ENCODE assay signal across 17 cellular contexts in the genomic region with DNA sequence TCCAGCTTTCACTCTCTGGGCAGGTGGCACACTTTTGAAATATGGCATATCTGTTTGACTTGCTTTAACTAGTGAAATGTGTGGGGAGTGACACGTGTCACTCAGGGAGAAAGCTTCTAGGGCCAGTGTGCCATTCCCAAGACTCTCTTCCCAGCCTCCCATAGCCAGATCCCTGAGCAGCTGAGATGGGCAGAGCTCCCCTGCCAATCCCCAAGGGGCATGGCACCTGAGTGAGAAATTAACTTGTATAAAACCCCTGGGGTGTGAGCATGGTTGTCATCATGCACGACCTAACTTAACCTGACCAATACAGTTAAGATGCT. TPM values are rescaled to one million over a fixed set of nuclear protein-coding genes. Genes with fewer than 3 reads are reported as not detected.
A peak's percentile ranks its signal among the peaks of the same experiment; 100 is the strongest.
DNase-seq lines count a peak whose midpoint lies in the region; ATAC-seq and TF ChIP-seq lines count a peak whose summit lies in the region.
"Had no signal": no experiment of that assay in that cellular context is flagged by ENCODE, and none has a peak within 500 bp of the region (broad histone marks: within the 10 kb centered on the region; RNA-seq: fewer than 3 reads in every experiment).

No MANE protein-coding gene starts in this region.

- no peaks in the 10 kb centered on the region for H3K27me3 Mint-ChIP-seq in stimulated activated naive CD8-positive, alpha-beta T cell treated with anti-CD3 and anti-CD28 coated beads, Interleukin-15, Interleukin-2, amounts not matched to agents 100 ng/mL and 50 ng/mL, for 24 hours
- no peaks in the 10 kb centered on the region for H3K27me3 Mint-ChIP-seq in T-helper 17 cell

- in situ Hi-C loops in ACHN (cut with HindIII; ENCODE audit: low pct_ligation_motif_present, low pct_unique_long_range_greater_than_20kb, low sequenced_read_pairs): no loop called here

- H3K36me3 ChIP-seq in mucosa of descending colon (ENCODE audit: low read depth): no peaks in the 10 kb centered on the region
- H3K36me3 ChIP-seq: SJSA1 had no signal

- peaks cover 9% of the 10 kb centered on the region for H3K4me1 ChIP-seq in mucosa of descending colon (ENCODE audit: low read depth)
- H3K4me1 ChIP-seq: SJSA1 had no signal

- no peak for TF ChIP-seq CTCF in mucosa of descending colon (IDR thresholded peaks at IDR 0.05)

- ATAC-seq in stimulated activated naive CD8-positive, alpha-beta T cell treated with anti-CD3 and anti-CD28 coated beads, Interleukin-15, Interleukin-2, amounts not matched to agents 100 U/mL and 50 U/mL, for 24 hours: no peak
- ATAC-seq in T-helper 17 cell: no peak
- no peak for ATAC-seq in mucosa of descending colon

- H3K4me3 ChIP-seq in mucosa of descending colon: no peak overlapping the region
- H3K4me3 ChIP-seq: PC-9, SJSA1 had no signal

- no peak for DNase-seq in stimulated activated naive CD8-positive, alpha-beta T cell treated with anti-CD3 and anti-CD28 coated beads, Interleukin-15, Interleukin-2, amounts not matched to agents 100 U/mL and 50 U/mL, for 24 hours
- DNase-seq in T-helper 17 cell (no peak), mucosa of descending colon (peak in 2 of 3 donors; percentile 46 to 50), ACHN (no peak), NCI-H2107 treated with DMSO at 0.1 percent for 48 hours (lab: John Stamatoyannopoulos, UW; ENCODE audit: unreplicated experiment) (no peak), COLO829 (ENCODE audit: low spot score) (no peak)
- DNase-seq: COR-L47, NCI-H1092 treated with DMSO at 0.1 percent for 48 hours, NCI-H2081 treated with DMSO at 0.1 percent for 48 hours, NCI-H510A treated with DMSO at 0.1 percent for 48 hours, NCI-H82 had no signal

- H3K4me3 Mint-ChIP-seq in stimulated activated naive CD8-positive, alpha-beta T cell treated with anti-CD3 and anti-CD28 coated beads, Interleukin-15, Interleukin-2, amounts not matched to agents 100 ng/mL and 50 ng/mL, for 24 hours: no peak overlapping the region
- H3K4me3 Mint-ChIP-seq in T-helper 17 cell: peak overlapping the region; percentile 19

- H3K9me3 Mint-ChIP-seq in stimulated activated naive CD8-positive, alpha-beta T cell treated with anti-CD3 and anti-CD28 coated beads, Interleukin-15, Interleukin-2, amounts not matched to agents 100 ng/mL and 50 ng/mL, for 24 hours: peaks cover 4% of the 10 kb centered on the region

- H3K4me1 Mint-ChIP-seq in stimulated activated naive CD8-positive, alpha-beta T cell treated with anti-CD3 and anti-CD28 coated beads, Interleukin-15, Interleukin-2, amounts not matched to agents 100 ng/mL and 50 ng/mL, for 24 hours (ENCODE audit: low read depth): peaks cover 20% of the 10 kb centered on the region
- H3K4me1 Mint-ChIP-seq in T-helper 17 cell: peaks cover 10% of the 10 kb centered on the region

- H3K27ac Mint-ChIP-seq in stimulated activated naive CD8-positive, alpha-beta T cell treated with anti-CD3 and anti-CD28 coated beads, Interleukin-15, Interleukin-2, amounts not matched to agents 100 ng/mL and 50 ng/mL, for 24 hours: peak overlapping the region; percentile 63
- H3K27ac Mint-ChIP-seq in T-helper 17 cell: peak overlapping the region; percentile 0

- no peaks in the 10 kb centered on the region for H3K36me3 Mint-ChIP-seq in stimulated activated naive CD8-positive, alpha-beta T cell treated with anti-CD3 and anti-CD28 coated beads, Interleukin-15, Interleukin-2, amounts not matched to agents 100 ng/mL and 50 ng/mL, for 24 hours (ENCODE audit: low read depth)
- no peaks in the 10 kb centered on the region for H3K36me3 Mint-ChIP-seq in T-helper 17 cell (ENCODE audit: low read depth)

- H3K9me3 ChIP-seq in T-helper 17 cell (ENCODE audit: control insufficient read depth, low read length, poor library complexity, severe bottlenecking) (no peaks in the 10 kb centered on the region), mucosa of descending colon (no peaks in the 10 kb centered on the region)
- H3K9me3 ChIP-seq: SJSA1 had no signal

- intact Hi-C loops in mucosa of descending colon (cut with DNase I, micrococcal nuclease): no loop called here

RNA-seq across cellular contexts. Expression of gene MARCO, which starts 39.0 kb away (rescaled TPM):
- not detected for total RNA-seq in T-helper 17 cell
- 10 to 100 TPM in 2 of 3 donors, under 1 TPM in 1; 0.69 to 13.3 (median 10.4) TPM for total RNA-seq in mucosa of descending colon
- total RNA-seq: H4, HT-29, PC-9, SJSA1 had no signal

RNA-seq across cellular contexts. Expression of gene EN1, which starts 55.5 kb away (rescaled TPM):
- total RNA-seq in T-helper 17 cell: not detected
- not detected for total RNA-seq in mucosa of descending colon
- total RNA-seq: HT-29, MCF 10A, PC-9 had no signal

Comparison
In these comparisons a context has a peak if more than half of its experiments do, and no peak if none do; other contexts are left out.
1. DNase-seq: peak in mucosa of descending colon (2 of 3); none in stimulated activated naive CD8-positive, alpha-beta T cell treated with anti-CD3 and anti-CD28 coated beads, Interleukin-15, Interleukin-2, amounts not matched to agents 100 U/mL and 50 U/mL, for 24 hours (single experiment), T-helper 17 cell (0 of 3), ACHN (single experiment), NCI-H2107 treated with DMSO at 0.1 percent for 48 hours (single experiment) and COLO829 (single experiment).